In genomic region chr5:34734321-34734720, GRCh38 we compare ENCODE assay signal across 22 cellular contexts.
A peak's percentile ranks its signal among the peaks of the same experiment; 100 is the strongest.
DNase-seq lines count a peak whose midpoint lies in the region; ATAC-seq and TF ChIP-seq lines count a peak whose summit lies in the region.
"Had no signal": no experiment of that assay in that cellular context is flagged by ENCODE, and none has a peak within 500 bp of the region (broad histone marks: within the 10 kb centered on the region; RNA-seq: fewer than 3 reads in every experiment).

No MANE protein-coding gene starts in this region.

- H4K5ac ChIP-seq in IMR-90 (ENCODE audit: low read depth, low read length): no peak overlapping the region; the same call in 1 of the 2 replicates

- no peak for TF ChIP-seq CTCF in IMR-90 (conservative IDR thresholded peaks at IDR 0.05; ENCODE audit: low read depth, low read length)
- no peak for TF ChIP-seq CTCF in choroid plexus epithelial cell (conservative IDR thresholded peaks at IDR 0.05; ENCODE audit: low read depth, low read length)
- no peak for TF ChIP-seq CTCF in osteoblast (IDR thresholded peaks at IDR 0.05; ENCODE audit: extremely low read depth, low read depth, low read length)

- H2AFZ ChIP-seq in GM23248 (no peak overlapping the region), IMR-90 (replicated peaks; ENCODE audit: low read length, poor library complexity) (no peak overlapping the region), osteoblast (ENCODE audit: low read length) (no peak overlapping the region)

- intact Hi-C loops in IMR-90 (cut with micrococcal nuclease): no loop called here

- no peak overlapping the region for H3K56ac ChIP-seq in IMR-90 (ENCODE audit: extremely low read depth, insufficient read depth, low read length)

- no peak overlapping the region for H3K23ac ChIP-seq in IMR-90 (ENCODE audit: low read depth, low read length)

- no peak overlapping the region for H3K4ac ChIP-seq in IMR-90 (ENCODE audit: low read depth, low read length)

- H3F3A ChIP-seq in GM23248 (ENCODE audit: insufficient read depth): peaks cover 38% of the 10 kb centered on the region

- in situ Hi-C loops in GM23248 (cut with MboI): no loop called here
- in situ Hi-C loops in IMR-90 (cut with MboI; ENCODE audit: low sequenced_read_pairs): no loop called here
- in situ Hi-C loops in ACHN (cut with HindIII; ENCODE audit: low pct_ligation_motif_present, low pct_unique_long_range_greater_than_20kb, low sequenced_read_pairs): no loop called here

- no peak for TF ChIP-seq RAD21 in IMR-90 (IDR thresholded peaks at IDR 0.05; ENCODE audit: low read length)

- no peak overlapping the region for H4K91ac ChIP-seq in IMR-90 (ENCODE audit: insufficient read depth, low read depth, low read length)

- H3K4me1 ChIP-seq in GM23248 (ENCODE audit: insufficient read depth) (peaks cover 39% of the 10 kb centered on the region), IMR-90 (ENCODE audit: control insufficient read depth, insufficient read depth, low read length) (peaks cover 31% of the 10 kb centered on the region), osteoblast (ENCODE audit: insufficient read depth, low read length) (peaks cover 21% of the 10 kb centered on the region)
- H3K4me1 ChIP-seq: BE2C, HAP-1 had no signal

- H3K4me2 ChIP-seq in GM23248 (ENCODE audit: unreplicated experiment) (no peak overlapping the region), IMR-90 (ENCODE audit: low read depth, low read length) (no peak overlapping the region), osteoblast (ENCODE audit: insufficient read depth, low read length) (no peak overlapping the region)

- peak overlapping the region; percentile 59 for H2BK5ac ChIP-seq in IMR-90 (ENCODE audit: low read depth, low read length, poor library complexity, severe bottlenecking)

- no peak overlapping the region for H2AK5ac ChIP-seq in IMR-90 (ENCODE audit: low read depth, low read length)

- no peak overlapping the region for H2BK15ac ChIP-seq in IMR-90 (ENCODE audit: low read depth, low read length)

- BruUV-seq in IMR-90 (replicated peaks; lab: Mats Ljungman, UMichigan): no TSS peak

- H3K79me1 ChIP-seq in IMR-90 (ENCODE audit: low read depth in 1 of 2, low read length in 2 of 2): peaks cover 22 to 83% of the 10 kb centered on the region in 2 experiments

- dilution Hi-C loops in IMR-90 (cut with HindIII; ENCODE audit: low sequenced_read_pairs, unreplicated experiment): no loop called here

- H4K8ac ChIP-seq in IMR-90 (ENCODE audit: low read depth in 2 of 2, low read length in 2 of 2): no peak overlapping the region

- H3K9me1 ChIP-seq in IMR-90 (ENCODE audit: insufficient read depth, low read length): peaks cover 26% of the 10 kb centered on the region

- ATAC-seq in IMR-90 (ENCODE audit: low read depth): no peak
- ATAC-seq in GM18867 (IDR thresholded peaks at IDR 0.05; ENCODE audit: unreplicated experiment): no peak
- ATAC-seq: PC-3 had no signal

- H3K9me3 ChIP-seq in GM23248 (ENCODE audit: low read depth): no peaks in the 10 kb centered on the region
- no peaks in the 10 kb centered on the region for H3K9me3 ChIP-seq in IMR-90 (ENCODE audit: control insufficient read depth, insufficient read depth, low read length)
- no peaks in the 10 kb centered on the region for H3K9me3 ChIP-seq in osteoblast (ENCODE audit: low read depth, low read length)
- H3K9me3 ChIP-seq: BE2C, HAP-1 had no signal

- no peak overlapping the region for H3K18ac ChIP-seq in IMR-90 (ENCODE audit: low read depth, low read length)

- H3K27ac ChIP-seq in GM23248 (peak overlapping the region; percentile 62; the same call in 1 of the 2 replicates), IMR-90 (ENCODE audit: insufficient read depth, low read length) (no peak overlapping the region), osteoblast (ENCODE audit: low read depth, low read length) (peak overlapping the region; percentile 34)

- H3K27me3 ChIP-seq in GM23248 (replicated peaks; ENCODE audit: insufficient read depth): no peaks in the 10 kb centered on the region
- no peaks in the 10 kb centered on the region for H3K27me3 ChIP-seq in IMR-90 (ENCODE audit: control insufficient read depth, insufficient read depth, low read length)
- H3K27me3 ChIP-seq in osteoblast (ENCODE audit: insufficient read depth, low read length): no peaks in the 10 kb centered on the region
- H3K27me3 ChIP-seq: BE2C had no signal

- no peak for TF ChIP-seq POLR2A in IMR-90 (IDR thresholded peaks at IDR 0.05; ENCODE audit: low read depth, low read length)

- H3K9me2 ChIP-seq in GM23248 (ENCODE audit: insufficient read depth): no peaks in the 10 kb centered on the region

- POLR2A ChIA-PET in IMR-90 (lab: Charles Lee; ENCODE audit: unreplicated experiment): no interaction called here

- 97% methylated on average over 2 of the region's 2 CpGs for WGBS in GM23248 (ENCODE audit: low coverage in 1 of 2, low lambda C conversion rate in 2 of 2, missing lambda C conversion rate in 2 of 2), 2 experiments
- WGBS in IMR-90 (ENCODE audit: extremely low coverage in 2 of 2, insufficient read length in 1 of 2), 2 experiments: no CpG with 5 or more reads among the region's 2 CpGs

- H3K4me3 ChIP-seq in GM23248 (no peak overlapping the region), IMR-90 (ENCODE audit: insufficient read depth, low read depth, low read length) (no peak overlapping the region), choroid plexus epithelial cell (ENCODE audit: low read depth, low read length) (no peak overlapping the region), osteoblast (ENCODE audit: insufficient read depth, low read length) (no peak overlapping the region)
- H3K4me3 ChIP-seq: HAP-1 had no signal

- 0 out of 2 replicates have a peak, but pooled peaks cover 3% of the 10 kb centered on the region for H4K20me1 ChIP-seq in GM23248 (ENCODE audit: insufficient read depth)
- H4K20me1 ChIP-seq in IMR-90 (ENCODE audit: insufficient read depth, low read length): peaks cover 97% of the 10 kb centered on the region
- peaks cover 27% of the 10 kb centered on the region for H4K20me1 ChIP-seq in osteoblast (ENCODE audit: insufficient read depth, low read length)

- CTCF ChIA-PET in IMR-90 (lab: Yijun Ruan, JAX): no interaction called here

- no peak overlapping the region for H3K9ac ChIP-seq in GM23248
- no peak overlapping the region for H3K9ac ChIP-seq in IMR-90 (ENCODE audit: low read depth, low read length)

- H2BK120ac ChIP-seq in IMR-90 (ENCODE audit: low read depth, low read length): no peak overlapping the region

- H3K79me2 ChIP-seq in GM23248 (ENCODE audit: insufficient read depth) (peaks cover 96% of the 10 kb centered on the region), osteoblast (ENCODE audit: insufficient read depth, low read length) (peaks cover 94% of the 10 kb centered on the region)

- H3K36me3 ChIP-seq in GM23248 (ENCODE audit: low read depth) (peaks cover 7% of the 10 kb centered on the region), IMR-90 (ENCODE audit: control insufficient read depth, insufficient read depth, low read length) (peaks cover 17% of the 10 kb centered on the region), osteoblast (ENCODE audit: insufficient read depth, low read length) (peaks cover 11% of the 10 kb centered on the region)
- H3K36me3 ChIP-seq: BE2C, HAP-1 had no signal

- DNase-seq in GM23248: no peak
- DNase-seq in IMR-90: peak; percentile 40
- peak; percentile 37 for DNase-seq in choroid plexus epithelial cell (ENCODE audit: low read depth)
- peak; percentile 34 for DNase-seq in osteoblast (ENCODE audit: insufficient read length, low spot score, missing footprints)
- no peak for DNase-seq in ACHN
- no peak for DNase-seq in stimulated activated CD4-positive, alpha-beta T cell treated with anti-CD3 and anti-CD28 coated beads, Interleukin-2, amount 100 ng/mL, for 48 hours
- DNase-seq in NCI-H2029 (lab: John Stamatoyannopoulos, UW): no peak
- DNase-seq: BE2C; CD8-positive, alpha-beta memory T cell; DMS 273 treated with DMSO at 0.1 percent for 48 hours; DMS79; NCI-H1092; NCI-H1417 treated with DMSO at 0.1 percent for 48 hours; NCI-H1694 treated with DMSO at 0.1 percent for 48 hours; NCI-H2081 treated with DMSO at 0.1 percent for 48 hours; NCI-H2171; NCI-H345; NCI-H510A treated with DMSO at 0.1 percent for 48 hours; NCI-H748 treated with DMSO at 0.1 percent for 48 hours; PC-3 had no signal

- no peak overlapping the region for H2BK20ac ChIP-seq in IMR-90 (ENCODE audit: low read depth, low read length)

- H2AK9ac ChIP-seq in IMR-90 (replicated peaks; ENCODE audit: low read depth, low read length, poor library complexity): no peak overlapping the region

- no peak overlapping the region for H3K14ac ChIP-seq in IMR-90 (replicated peaks; ENCODE audit: low read depth, low read length)

TF ChIP-seq in IMR-90, 13 proteins besides CTCF, POLR2A, EP300 and RAD21:
- 0 out of 2 replicates have a peak, but pooled peaks have one; percentile 21 for TF ChIP-seq CEBPB (IDR thresholded peaks at IDR 0.05; ENCODE audit: low read depth, low read length)
- no peak for TF ChIP-seq RFX5 (IDR thresholded peaks at IDR 0.05; ENCODE audit: low read depth, low read length)

Comparison
In these comparisons a context has a peak if more than half of its experiments do, and no peak if none do; other contexts are left out.
1. DNase-seq: peak in IMR-90 (single experiment), choroid plexus epithelial cell (single experiment) and osteoblast (single experiment); none in GM23248 (single experiment), ACHN (single experiment), stimulated activated CD4-positive, alpha-beta T cell treated with anti-CD3 and anti-CD28 coated beads, Interleukin-2, amount 100 ng/mL, for 48 hours (0 of 2) and NCI-H2029 (single experiment).